In the genomic region with DNA sequence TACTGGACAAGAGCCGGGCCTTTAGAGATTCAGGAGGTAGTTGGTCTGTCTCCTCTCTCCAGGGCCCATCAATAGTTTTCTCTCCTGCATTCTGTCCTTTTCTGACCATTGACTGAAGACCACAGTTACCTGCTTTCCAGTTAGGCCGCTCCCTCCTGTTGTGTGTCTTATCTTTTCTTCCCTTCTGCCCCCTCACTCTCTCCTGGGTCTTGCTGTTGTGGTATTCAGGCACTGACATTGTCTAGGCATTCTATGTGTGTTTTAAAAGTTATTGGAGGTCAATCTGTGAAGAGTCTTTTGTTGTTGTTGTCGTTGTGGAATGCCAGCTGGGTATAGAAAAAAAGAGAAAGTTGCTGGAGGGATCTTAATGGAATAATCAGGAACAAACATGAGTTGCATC, we compare ENCODE assay signal across 15 cellular contexts.
A peak's percentile ranks its signal among the peaks of the same experiment; 100 is the strongest.
DNase-seq lines count a peak whose midpoint lies in the region; FAIRE-seq and TF ChIP-seq lines count a peak whose summit lies in the region.
"Had no signal": no experiment of that assay in that cellular context is flagged by ENCODE, and none has a peak within 500 bp of the region (broad histone marks: within the 10 kb centered on the region; RNA-seq: fewer than 3 reads in every experiment).

No MANE protein-coding gene starts in this region.

- H4K20me1 ChIP-seq in osteoblast (ENCODE audit: insufficient read depth, low read length) = no peaks in the 10 kb centered on the region

- no peaks in the 10 kb centered on the region for H3K36me3 ChIP-seq in osteoblast (ENCODE audit: insufficient read depth, low read length)
- no peaks in the 10 kb centered on the region for H3K36me3 ChIP-seq in brain microvascular endothelial cell (replicated peaks)

- H3K27ac ChIP-seq in osteoblast (ENCODE audit: low read depth, low read length) (no peak overlapping the region), brain microvascular endothelial cell (no peak overlapping the region)

- H3K27me3 ChIP-seq in osteoblast (ENCODE audit: insufficient read depth, low read length) (no peaks in the 10 kb centered on the region), brain microvascular endothelial cell (replicated peaks) (no peaks in the 10 kb centered on the region)

- no peaks in the 10 kb centered on the region for H3K9me3 ChIP-seq in osteoblast (ENCODE audit: low read depth, low read length)

- H3K27me3 Mint-ChIP-seq in brain (peaks cover 6% of the 10 kb centered on the region), nephron (ENCODE audit: low read depth) (no peaks in the 10 kb centered on the region)
- H3K27me3 Mint-ChIP-seq in activated naive CD8-positive, alpha-beta T cell treated with anti-CD3 and anti-CD28 coated beads for 36 hours = peaks cover 6% of the 10 kb centered on the region

- H3K9me3 Mint-ChIP-seq in brain (peaks cover 0 to 3% (median 0%) of the 10 kb centered on the region in 5 experiments), nephron (no peaks in the 10 kb centered on the region)
- H3K9me3 Mint-ChIP-seq in activated naive CD8-positive, alpha-beta T cell treated with anti-CD3 and anti-CD28 coated beads for 36 hours = no peaks in the 10 kb centered on the region
- H3K9me3 Mint-ChIP-seq: CD8-positive, alpha-beta T cell had no signal

- H3K4me1 Mint-ChIP-seq in brain (peaks cover 29% of the 10 kb centered on the region), nephron (peaks cover 31% of the 10 kb centered on the region)
- no peaks in the 10 kb centered on the region for H3K4me1 Mint-ChIP-seq in activated naive CD8-positive, alpha-beta T cell treated with anti-CD3 and anti-CD28 coated beads for 36 hours

- in situ Hi-C loops in brain microvascular endothelial cell (cut with HindIII; ENCODE audit: low pct_ligation_motif_present, low sequenced_read_pairs) = no loop called here

- H3K27ac Mint-ChIP-seq in brain (peak overlapping the region in 3 of 5 experiments; percentile 11 to 42 (median 21)), nephron (peak overlapping the region; percentile 2 to 29 (median 8))
- H3K27ac Mint-ChIP-seq in activated naive CD8-positive, alpha-beta T cell treated with anti-CD3 and anti-CD28 coated beads for 36 hours = no peak overlapping the region
- H3K27ac Mint-ChIP-seq: CD14-positive monocyte; CD8-positive, alpha-beta T cell had no signal

- no peaks in the 10 kb centered on the region for H3K79me2 ChIP-seq in osteoblast (ENCODE audit: insufficient read depth, low read length)

- H3K4me3 Mint-ChIP-seq in brain (peak overlapping the region in 2 of 5 experiments; percentile 7 to 9), nephron (no peak overlapping the region)
- H3K4me3 Mint-ChIP-seq in activated naive CD8-positive, alpha-beta T cell treated with anti-CD3 and anti-CD28 coated beads for 36 hours = no peak overlapping the region
- H3K4me3 Mint-ChIP-seq: CD14-positive monocyte; CD8-positive, alpha-beta T cell had no signal

- H3K4me3 ChIP-seq in osteoblast (ENCODE audit: insufficient read depth, low read length) (no peak overlapping the region), brain microvascular endothelial cell (ENCODE audit: low read depth, low read length) (no peak overlapping the region)

- no peak overlapping the region for H3K4me2 ChIP-seq in osteoblast (ENCODE audit: insufficient read depth, low read length)

- H3K4me1 ChIP-seq in osteoblast (ENCODE audit: insufficient read depth, low read length) = no peaks in the 10 kb centered on the region

- H2AFZ ChIP-seq in osteoblast (ENCODE audit: low read length) = peak overlapping the region; percentile 42

- no peaks in the 10 kb centered on the region for H3K36me3 Mint-ChIP-seq in brain
- H3K36me3 Mint-ChIP-seq in nephron (ENCODE audit: low read depth) = peaks cover 6% of the 10 kb centered on the region
- no peaks in the 10 kb centered on the region for H3K36me3 Mint-ChIP-seq in activated naive CD8-positive, alpha-beta T cell treated with anti-CD3 and anti-CD28 coated beads for 36 hours
- H3K36me3 Mint-ChIP-seq: CD8-positive, alpha-beta T cell had no signal

- DNase-seq in NCI-H2227 (lab: John Stamatoyannopoulos, UW; ENCODE audit: unreplicated experiment) (peak; percentile 14), osteoblast (ENCODE audit: insufficient read length, low spot score, missing footprints) (no peak), brain microvascular endothelial cell (no peak), urothelium cell line (ENCODE audit: low spot score) (no peak)
- DNase-seq in activated naive CD8-positive, alpha-beta T cell treated with anti-CD3 and anti-CD28 coated beads for 36 hours = no peak
- no peak for DNase-seq in activated CD4-positive, alpha-beta T cell treated with anti-CD3 and anti-CD28 coated beads, Interleukin-2, amount 50 U/mL, for 48 hours
- DNase-seq: CD8-positive, alpha-beta T cell; COR-L47; DND-41; GDM1 had no signal

- FAIRE-seq in urothelium cell line (lab: Jason Lieb, UNC) = no peak
- FAIRE-seq: GM12892, H54 had no signal

- TF ChIP-seq CTCF in brain (conservative IDR thresholded peaks at IDR 0.05) (no peak), nephron (IDR thresholded peaks at IDR 0.05; ENCODE audit: unreplicated experiment in 3 of 3) (no peak), osteoblast (IDR thresholded peaks at IDR 0.05; ENCODE audit: extremely low read depth, low read depth, low read length) (no peak), brain microvascular endothelial cell (IDR thresholded peaks at IDR 0.05; ENCODE audit: low read depth, low read length, missing control alignments) (no peak)
